9 cellular contexts compared by ENCODE assay signal in the genomic region with DNA sequence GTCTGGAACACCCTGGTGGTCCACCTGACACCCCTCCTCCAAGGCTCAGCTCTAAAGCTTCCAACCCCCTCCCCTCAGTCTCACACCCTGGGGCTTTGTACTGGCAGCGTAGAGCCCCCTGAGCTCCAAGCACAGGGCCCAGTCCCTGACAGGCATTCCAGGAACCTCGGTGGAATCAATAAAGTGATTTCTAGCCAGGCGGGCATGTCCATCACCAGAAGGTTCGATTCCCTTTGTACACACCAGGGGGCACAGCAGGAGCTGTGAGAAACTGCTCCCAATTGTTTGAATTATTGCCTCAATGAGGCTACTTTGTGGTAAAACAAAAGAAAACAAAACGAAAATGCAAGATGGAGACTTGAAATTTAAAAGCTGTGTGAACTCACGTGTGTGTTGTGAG. TPM values are rescaled to one million over a fixed set of nuclear protein-coding genes. Genes with fewer than 3 reads are reported as not detected.
DNase-seq lines count a peak whose midpoint lies in the region; ATAC-seq and TF ChIP-seq lines count a peak whose summit lies in the region.
"Had no signal": no experiment of that assay in that cellular context is flagged by ENCODE, and none has a peak within 500 bp of the region (broad histone marks: within the 10 kb centered on the region; RNA-seq: fewer than 3 reads in every experiment).

No MANE protein-coding gene starts in this region.

- H3K9ac ChIP-seq in endodermal cell (ENCODE audit: extremely low read depth, low read length, poor library complexity, severe bottlenecking) = no peak overlapping the region

- H3K4me3 Mint-ChIP-seq in activated CD4-positive, alpha-beta T cell treated with anti-CD3 and anti-CD28 coated beads, Interleukin-2, amount 10 ng/mL, durations not matched to agents 24 days and 14 days = no peak overlapping the region
- no peak overlapping the region for H3K4me3 Mint-ChIP-seq in endodermal cell

- H3K9me3 ChIP-seq in endodermal cell (ENCODE audit: control insufficient read depth, low read length) = no peaks in the 10 kb centered on the region
- H3K9me3 ChIP-seq: SJCRH30 had no signal

- no peak overlapping the region for H3K27ac Mint-ChIP-seq in activated CD4-positive, alpha-beta T cell treated with anti-CD3 and anti-CD28 coated beads, Interleukin-2, amount 10 ng/mL, durations not matched to agents 24 days and 14 days
- no peak overlapping the region for H3K27ac Mint-ChIP-seq in endodermal cell

- H3K27me3 Mint-ChIP-seq in activated CD4-positive, alpha-beta T cell treated with anti-CD3 and anti-CD28 coated beads, Interleukin-2, amount 10 ng/mL, durations not matched to agents 24 days and 14 days = peaks cover 20% of the 10 kb centered on the region
- no peaks in the 10 kb centered on the region for H3K27me3 Mint-ChIP-seq in endodermal cell (ENCODE audit: insufficient read depth)

- no peak for ATAC-seq in GM18868 (IDR thresholded peaks at IDR 0.05; ENCODE audit: unreplicated experiment)

- TF ChIP-seq CTCF in endodermal cell (conservative IDR thresholded peaks at IDR 0.05) = peak; percentile 54

- no peaks in the 10 kb centered on the region for H3K36me3 Mint-ChIP-seq in activated CD4-positive, alpha-beta T cell treated with anti-CD3 and anti-CD28 coated beads, Interleukin-2, amount 10 ng/mL, durations not matched to agents 24 days and 14 days (ENCODE audit: low read depth)
- H3K36me3 Mint-ChIP-seq in endodermal cell (ENCODE audit: low read depth) = no peaks in the 10 kb centered on the region

- WGBS in endodermal cell (ENCODE audit: insufficient coverage in 1 of 2, insufficient read length in 1 of 2), 2 experiments = 64 to 77% methylated on average over 6 of the region's 6 CpGs

- no peak overlapping the region for H3K4me3 ChIP-seq in endodermal cell (ENCODE audit: low read length)
- H3K4me3 ChIP-seq: SJCRH30 had no signal

- H3K9me3 Mint-ChIP-seq in activated CD4-positive, alpha-beta T cell treated with anti-CD3 and anti-CD28 coated beads, Interleukin-2, amount 10 ng/mL, durations not matched to agents 24 days and 14 days = no peaks in the 10 kb centered on the region
- H3K9me3 Mint-ChIP-seq in endodermal cell = no peaks in the 10 kb centered on the region

- H3K4me1 ChIP-seq in endodermal cell (ENCODE audit: control insufficient read depth, insufficient read depth, low read length) = no peaks in the 10 kb centered on the region
- H3K4me1 ChIP-seq: SJCRH30 had no signal

- peaks cover 16% of the 10 kb centered on the region for H3K4me1 Mint-ChIP-seq in activated CD4-positive, alpha-beta T cell treated with anti-CD3 and anti-CD28 coated beads, Interleukin-2, amount 10 ng/mL, durations not matched to agents 24 days and 14 days
- peaks cover 11% of the 10 kb centered on the region for H3K4me1 Mint-ChIP-seq in endodermal cell

- no peak overlapping the region for H3K27ac ChIP-seq in endodermal cell (ENCODE audit: low read depth, low read length)
- H3K27ac ChIP-seq: SJCRH30 had no signal

- H3K27me3 ChIP-seq in endodermal cell (ENCODE audit: control insufficient read depth, insufficient read depth, low read length, poor library complexity, severe bottlenecking) = no peaks in the 10 kb centered on the region
- H3K27me3 ChIP-seq: SJCRH30 had no signal

- H3K36me3 ChIP-seq in endodermal cell (ENCODE audit: control insufficient read depth, insufficient read depth, low read length) = no peaks in the 10 kb centered on the region
- H3K36me3 ChIP-seq: SJCRH30 had no signal

- DNase-seq in D341Med (ENCODE audit: low spot score) (peak; percentile 61), HS-27A (ENCODE audit: low read depth) (peak; percentile 9), endodermal cell (no peak), pons (ENCODE audit: low spot score) (peak; percentile 15), NCI-H2227 (lab: John Stamatoyannopoulos, UW; ENCODE audit: unreplicated experiment) (no peak), NCI-H2029 (lab: John Stamatoyannopoulos, UW) (no peak)
- DNase-seq in activated CD4-positive, alpha-beta T cell treated with anti-CD3 and anti-CD28 coated beads, Interleukin-2, amount 10 ng/mL, durations not matched to agents 24 days and 14 days = peak; percentile 87

- intact Hi-C loops in activated CD4-positive, alpha-beta T cell treated with anti-CD3 and anti-CD28 coated beads, Interleukin-2, amount 10 ng/mL, durations not matched to agents 24 days and 14 days (cut with micrococcal nuclease) = loop anchor here (1.0 kb wide), 1 partner anchor 114 kb away; no protein-coding TSS in a partner anchor

RNA-seq across cellular contexts. Expression of a gene that starts 51.8 kb away (rescaled TPM):
- total RNA-seq in activated CD4-positive, alpha-beta T cell treated with anti-CD3 and anti-CD28 coated beads, Interleukin-2, amount 10 ng/mL, durations not matched to agents 24 days and 14 days = 0.09 and 0.40 TPM in 2 replicates
- total RNA-seq in endodermal cell = under 1 TPM in 1 of 2 donors, not detected in 1; 0.07 TPM
- 9.4 TPM for polyA plus RNA-seq in endodermal cell (2013, experiment 1 of 2)
- 7.4 TPM for polyA plus RNA-seq in endodermal cell (2013, experiment 2 of 2)

Comparison
In these comparisons a context has a peak if more than half of its experiments do, and no peak if none do; other contexts are left out.
1. DNase-seq: peak in D341Med (single experiment), HS-27A (single experiment), activated CD4-positive, alpha-beta T cell treated with anti-CD3 and anti-CD28 coated beads, Interleukin-2, amount 10 ng/mL, durations not matched to agents 24 days and 14 days (single experiment) and pons (single experiment); none in endodermal cell (single experiment), NCI-H2227 (single experiment) and NCI-H2029 (single experiment).